9 cellular contexts compared by ENCODE assay signal in the genomic region with DNA sequence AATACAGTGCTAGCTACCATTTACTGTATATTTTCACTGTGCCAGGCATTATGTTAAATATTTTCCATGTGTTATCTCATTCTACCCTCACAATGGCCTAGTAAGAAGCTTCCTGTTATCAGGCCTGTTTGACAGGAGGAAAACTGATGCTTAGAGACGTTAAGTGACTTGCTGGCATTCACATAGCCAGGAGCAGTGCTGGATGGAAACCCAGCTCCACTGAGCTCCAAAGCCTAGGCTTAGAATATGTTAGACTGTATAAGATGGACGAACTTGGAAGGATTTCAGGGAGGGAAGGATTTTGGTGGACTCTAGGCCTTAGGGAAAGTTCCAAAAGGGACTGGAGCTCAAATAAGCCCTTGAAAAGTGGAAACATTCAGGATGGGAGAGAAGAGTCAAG. TPM values are rescaled to one million over a fixed set of nuclear protein-coding genes. Genes with fewer than 3 reads are reported as not detected.
DNase-seq lines count a peak whose midpoint lies in the region; ATAC-seq and TF ChIP-seq lines count a peak whose summit lies in the region.
"Had no signal": no experiment of that assay in that cellular context is flagged by ENCODE, and none has a peak within 500 bp of the region (broad histone marks: within the 10 kb centered on the region; RNA-seq: fewer than 3 reads in every experiment).

No MANE protein-coding gene starts in this region.

- H3K27me3 Mint-ChIP-seq in progenitor cell of endocrine pancreas: peaks cover 77% of the 10 kb centered on the region

- H3K4me3 ChIP-seq in GM08714 (ENCODE audit: low read length) (peak overlapping the region; percentile 79), epithelial cell of proximal tubule (ENCODE audit: low read depth, low read length) (peak overlapping the region; percentile 88), skeletal muscle cell (ENCODE audit: low read depth, low read length) (peak overlapping the region; percentile 79)
- H3K4me3 ChIP-seq: cardiac muscle cell had no signal

- H3K4me3 Mint-ChIP-seq in progenitor cell of endocrine pancreas (ENCODE audit: low read depth): no peak overlapping the region

- DNase-seq in epithelial cell of proximal tubule (ENCODE audit: low read depth): no peak
- DNase-seq in skeletal muscle cell (ENCODE audit: low read depth): no peak
- DNase-seq in progenitor cell of endocrine pancreas (ENCODE audit: low spot score, unreplicated experiment): no peak
- DNase-seq in NCI-H526 treated with DMSO at 0.1 percent for 48 hours (lab: John Stamatoyannopoulos, UW): no peak
- no peak for DNase-seq in stimulated activated CD4-positive, alpha-beta T cell treated with anti-CD3 and anti-CD28 coated beads, Interleukin-4, amount 100 ng/mL, for 1 hour
- DNase-seq in hippocampal formation (lab: John Stamatoyannopoulos, UW): no peak

- H3K4me1 Mint-ChIP-seq in progenitor cell of endocrine pancreas (ENCODE audit: low read depth): peaks cover 14% of the 10 kb centered on the region

- TF ChIP-seq CTCF in epithelial cell of proximal tubule (conservative IDR thresholded peaks at IDR 0.05; ENCODE audit: low read depth, low read length): no peak
- no peak for TF ChIP-seq CTCF in progenitor cell of endocrine pancreas (IDR thresholded peaks at IDR 0.05; ENCODE audit: unreplicated experiment)

- no peak overlapping the region for H3K27ac Mint-ChIP-seq in progenitor cell of endocrine pancreas

- H3K9me3 Mint-ChIP-seq in progenitor cell of endocrine pancreas (ENCODE audit: low read depth): no peaks in the 10 kb centered on the region

- H3K36me3 Mint-ChIP-seq in progenitor cell of endocrine pancreas (ENCODE audit: insufficient read depth): no peaks in the 10 kb centered on the region

- ATAC-seq in SK-N-SH treated with all-trans-retinoic acid at 6 μM for 48 hours: peak; percentile 21

TF ChIP-seq in SK-N-SH treated with all-trans-retinoic acid at 6 μM for 48 hours, 23 proteins besides CTCF, POLR2A, EP300 and RAD21:
- TF ChIP-seq BACH2 (CRISPR knock-in tag; IDR thresholded peaks at IDR 0.05; ENCODE audit: borderline replicate concordance): no peak
- TF ChIP-seq ZC3H10 (CRISPR knock-in tag; IDR thresholded peaks at IDR 0.05): no peak
- no peak for TF ChIP-seq SNAI2 (CRISPR knock-in tag; IDR thresholded peaks at IDR 0.05)
- TF ChIP-seq RARB (CRISPR knock-in tag; IDR thresholded peaks at IDR 0.05): no peak
- TF ChIP-seq ZNF70 (CRISPR knock-in tag; IDR thresholded peaks at IDR 0.05): no peak
- TF ChIP-seq ZNF565 (CRISPR knock-in tag; conservative IDR thresholded peaks at IDR 0.05; ENCODE audit: low read depth): no peak
- no peak for TF ChIP-seq ISL1 (CRISPR knock-in tag; IDR thresholded peaks at IDR 0.05)
- TF ChIP-seq, protein P1, sequence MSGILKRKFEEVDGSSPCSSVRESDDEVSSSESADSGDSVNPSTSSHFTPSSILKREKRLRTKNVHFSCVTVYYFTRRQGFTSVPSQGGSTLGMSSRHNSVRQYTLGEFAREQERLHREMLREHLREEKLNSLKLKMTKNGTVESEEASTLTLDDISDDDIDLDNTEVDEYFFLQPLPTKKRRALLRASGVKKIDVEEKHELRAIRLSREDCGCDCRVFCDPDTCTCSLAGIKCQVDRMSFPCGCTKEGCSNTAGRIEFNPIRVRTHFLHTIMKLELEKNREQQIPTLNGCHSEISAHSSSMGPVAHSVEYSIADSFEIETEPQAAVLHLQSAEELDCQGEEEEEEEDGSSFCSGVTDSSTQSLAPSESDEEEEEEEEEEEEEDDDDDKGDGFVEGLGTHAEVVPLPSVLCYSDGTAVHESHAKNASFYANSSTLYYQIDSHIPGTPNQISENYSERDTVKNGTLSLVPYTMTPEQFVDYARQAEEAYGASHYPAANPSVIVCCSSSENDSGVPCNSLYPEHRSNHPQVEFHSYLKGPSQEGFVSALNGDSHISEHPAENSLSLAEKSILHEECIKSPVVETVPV (CRISPR knock-in tag; IDR thresholded peaks at IDR 0.05): no peak
- TF ChIP-seq, protein P2, sequence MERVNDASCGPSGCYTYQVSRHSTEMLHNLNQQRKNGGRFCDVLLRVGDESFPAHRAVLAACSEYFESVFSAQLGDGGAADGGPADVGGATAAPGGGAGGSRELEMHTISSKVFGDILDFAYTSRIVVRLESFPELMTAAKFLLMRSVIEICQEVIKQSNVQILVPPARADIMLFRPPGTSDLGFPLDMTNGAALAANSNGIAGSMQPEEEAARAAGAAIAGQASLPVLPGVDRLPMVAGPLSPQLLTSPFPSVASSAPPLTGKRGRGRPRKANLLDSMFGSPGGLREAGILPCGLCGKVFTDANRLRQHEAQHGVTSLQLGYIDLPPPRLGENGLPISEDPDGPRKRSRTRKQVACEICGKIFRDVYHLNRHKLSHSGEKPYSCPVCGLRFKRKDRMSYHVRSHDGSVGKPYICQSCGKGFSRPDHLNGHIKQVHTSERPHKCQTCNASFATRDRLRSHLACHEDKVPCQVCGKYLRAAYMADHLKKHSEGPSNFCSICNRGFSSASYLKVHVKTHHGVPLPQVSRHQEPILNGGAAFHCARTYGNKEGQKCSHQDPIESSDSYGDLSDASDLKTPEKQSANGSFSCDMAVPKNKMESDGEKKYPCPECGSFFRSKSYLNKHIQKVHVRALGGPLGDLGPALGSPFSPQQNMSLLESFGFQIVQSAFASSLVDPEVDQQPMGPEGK (CRISPR knock-in tag; IDR thresholded peaks at IDR 0.05; ENCODE audit: borderline replicate concordance): no peak
- no peak for TF ChIP-seq PPARA (CRISPR knock-in tag; IDR thresholded peaks at IDR 0.05; ENCODE audit: borderline replicate concordance)
- TF ChIP-seq OSR1 (CRISPR knock-in tag; IDR thresholded peaks at IDR 0.05): no peak
- no peak for TF ChIP-seq TCF4 (CRISPR knock-in tag; IDR thresholded peaks at IDR 0.05; ENCODE audit: borderline replicate concordance)
- TF ChIP-seq, protein P3, sequence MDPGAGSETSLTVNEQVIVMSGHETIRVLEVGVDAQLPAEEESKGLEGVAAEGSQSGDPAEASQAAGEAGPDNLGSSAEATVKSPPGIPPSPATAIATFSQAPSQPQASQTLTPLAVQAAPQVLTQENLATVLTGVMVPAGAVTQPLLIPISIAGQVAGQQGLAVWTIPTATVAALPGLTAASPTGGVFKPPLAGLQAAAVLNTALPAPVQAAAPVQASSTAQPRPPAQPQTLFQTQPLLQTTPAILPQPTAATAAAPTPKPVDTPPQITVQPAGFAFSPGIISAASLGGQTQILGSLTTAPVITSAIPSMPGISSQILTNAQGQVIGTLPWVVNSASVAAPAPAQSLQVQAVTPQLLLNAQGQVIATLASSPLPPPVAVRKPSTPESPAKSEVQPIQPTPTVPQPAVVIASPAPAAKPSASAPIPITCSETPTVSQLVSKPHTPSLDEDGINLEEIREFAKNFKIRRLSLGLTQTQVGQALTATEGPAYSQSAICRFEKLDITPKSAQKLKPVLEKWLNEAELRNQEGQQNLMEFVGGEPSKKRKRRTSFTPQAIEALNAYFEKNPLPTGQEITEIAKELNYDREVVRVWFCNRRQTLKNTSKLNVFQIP (CRISPR knock-in tag; IDR thresholded peaks at IDR 0.05; ENCODE audit: borderline replicate concordance, low read depth): no peak
- TF ChIP-seq ESRRG (CRISPR knock-in tag; IDR thresholded peaks at IDR 0.05): no peak
- TF ChIP-seq CREB5 (CRISPR knock-in tag; IDR thresholded peaks at IDR 0.05; ENCODE audit: low read depth): no peak

RNA-seq across cellular contexts. Expression of gene CD44, which starts 2.1 kb away (rescaled TPM):
- total RNA-seq in epithelial cell of proximal tubule: 244 and 296 TPM in 2 replicates
- total RNA-seq in progenitor cell of endocrine pancreas: 1.9 and 3.8 TPM in 2 replicates

Comparison
In these comparisons a context has a peak if more than half of its experiments do, and no peak if none do; other contexts are left out.
1. RNA of gene CD44, which starts 2.1 kb away (total RNA-seq): 244 to 296 TPM in epithelial cell of proximal tubule; 1.9 to 3.8 TPM in progenitor cell of endocrine pancreas; every median in the first group is over 10 times any median in the second.
2. Peak in every context shown above with its lines, with median percentiles within 50 percentile points of each other: H3K4me3 ChIP-seq.